Comparison of ENCODE assay signal across 2 cellular contexts in genomic region chr16:17061326-17061725, GRCh38.
TF ChIP-seq lines count a peak whose summit lies in the region.

No MANE protein-coding gene starts in this region.

TF ChIP-seq in GM12878, 131 proteins besides CTCF, POLR2A, EP300 and RAD21:
- TF ChIP-seq PKNOX1 (IDR thresholded peaks at IDR 0.05) (no peak), ZBTB40 (IDR thresholded peaks at IDR 0.05; ENCODE audit: borderline replicate concordance) (peak; percentile 75)

TF ChIP-seq in K562, 482 proteins besides CTCF, POLR2A, EP300 and RAD21:
- TF ChIP-seq TFE3 (CRISPR knock-in tag; IDR thresholded peaks at IDR 0.05) = peak; percentile 30; the same call in 1 of the 2 replicates
- TF ChIP-seq ZBTB40 (IDR thresholded peaks at IDR 0.05) = peak; percentile 94
- TF ChIP-seq ZBTB40 (CRISPR knock-in tag; IDR thresholded peaks at IDR 0.05) = peak; percentile 74
- TF ChIP-seq WHSC1 (IDR thresholded peaks at IDR 0.05; ENCODE audit: low read length) = no peak
- TF ChIP-seq HNRNPLL (IDR thresholded peaks at IDR 0.05; ENCODE audit: low read depth, low read length, poor library complexity, severe bottlenecking) = no peak
- TF ChIP-seq ZFX (CRISPR knock-in tag; IDR thresholded peaks at IDR 0.05) = no peak
